Comparison of ENCODE assay signal across 1 cellular context in the genomic region with DNA sequence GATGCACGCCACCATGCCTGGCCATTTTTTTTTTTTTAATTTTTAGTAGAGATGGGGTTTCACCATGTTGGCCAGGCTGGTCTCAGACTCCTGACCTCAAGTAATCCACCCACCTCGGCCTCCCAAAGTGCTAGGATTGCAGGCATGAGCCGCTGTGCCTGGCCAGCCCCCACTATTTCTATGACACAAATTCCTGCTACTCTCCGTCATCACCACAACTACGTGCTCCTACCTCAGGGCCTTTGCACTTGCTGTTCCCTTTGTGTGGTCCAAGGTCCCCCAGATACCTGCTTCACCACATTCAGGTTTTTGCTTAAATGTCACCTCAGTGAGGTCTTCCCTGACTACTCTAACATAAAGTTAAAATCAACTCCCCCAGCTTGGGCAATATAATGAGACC.
TF ChIP-seq lines count a peak whose summit lies in the region.

No MANE protein-coding gene starts in this region.

TF ChIP-seq in A549, 52 proteins besides CTCF, POLR2A, EP300 and RAD21 (continued from another document):
- TF ChIP-seq JUN (IDR thresholded peaks at IDR 0.05), result no peak
